25 cellular contexts compared by ENCODE assay signal in genomic region chr6:168037242-168037641, GRCh38. TPM values are rescaled to one million over a fixed set of nuclear protein-coding genes. Genes with fewer than 3 reads are reported as not detected.
DNase-seq lines count a peak whose midpoint lies in the region; ATAC-seq and TF ChIP-seq lines count a peak whose summit lies in the region.
"Had no signal": no experiment of that assay in that cellular context is flagged by ENCODE, and none has a peak within 500 bp of the region (broad histone marks: within the 10 kb centered on the region; RNA-seq: fewer than 3 reads in every experiment).

No MANE protein-coding gene starts in this region.

- H2BK5ac ChIP-seq in trophoblast cell (ENCODE audit: low read depth, low read length, poor library complexity): no peak overlapping the region

- H3K18ac ChIP-seq in trophoblast cell (ENCODE audit: low read length): no peak overlapping the region

- H3K23ac ChIP-seq in trophoblast cell (ENCODE audit: low read length): no peak overlapping the region

- H3K4me1 ChIP-seq in PC-9 (replicated peaks; ENCODE audit: insufficient read depth) (peaks cover 24% of the 10 kb centered on the region), trophoblast cell (ENCODE audit: control insufficient read depth in 1 of 2, insufficient read depth in 2 of 2, low read length in 2 of 2) (peaks cover 2 to 11% of the 10 kb centered on the region in 2 experiments), BE2C (no peaks in the 10 kb centered on the region)
- H3K4me1 ChIP-seq: thyroid gland had no signal

- TF ChIP-seq CTCF in Calu3 (IDR thresholded peaks at IDR 0.05; ENCODE audit: unreplicated experiment) (no peak), PC-9 (conservative IDR thresholded peaks at IDR 0.05) (no peak), BE2C (IDR thresholded peaks at IDR 0.05; ENCODE audit: low read depth, low read length) (no peak)

- H3K27me3 ChIP-seq in PC-9 (ENCODE audit: insufficient read depth, low read depth) (peaks cover 38% of the 10 kb centered on the region; the same call in 1 of the 2 replicates), trophoblast cell (ENCODE audit: insufficient read depth, low read length) (no peaks in the 10 kb centered on the region), BE2C (no peaks in the 10 kb centered on the region)
- H3K27me3 ChIP-seq: brain microvascular endothelial cell, SJSA1, thyroid gland had no signal

- peak overlapping the region; percentile 32 for H3K27ac Mint-ChIP-seq in Calu3 (ENCODE audit: unreplicated experiment)
- H3K27ac Mint-ChIP-seq: activated naive CD8-positive, alpha-beta T cell treated with anti-CD3 and anti-CD28 coated beads, Interleukin-2, amount 10 ng/mL, durations not matched to agents 7 days and 5 days; CD4-positive, CD25-positive, alpha-beta regulatory T cell; dendritic cell treated with granulocyte-macrophage colony-stimulating factor and Interleukin-4, amounts not matched to agents 40 ng/mL and 50 ng/mL, for 4 days; HFFc6 had no signal

- peaks cover 16% of the 10 kb centered on the region for H3K36me3 Mint-ChIP-seq in Calu3 (ENCODE audit: insufficient read depth, unreplicated experiment)
- H3K36me3 Mint-ChIP-seq: activated naive CD8-positive, alpha-beta T cell treated with anti-CD3 and anti-CD28 coated beads, Interleukin-2, amount 10 ng/mL, durations not matched to agents 7 days and 5 days; CD4-positive, CD25-positive, alpha-beta regulatory T cell had no signal

- no peak overlapping the region for H3K14ac ChIP-seq in trophoblast cell (ENCODE audit: low read length)

- H3K9me2 ChIP-seq in PC-9 (ENCODE audit: insufficient read depth): no peaks in the 10 kb centered on the region

- H2BK120ac ChIP-seq in trophoblast cell (ENCODE audit: insufficient read depth, low read length, poor library complexity): no peak overlapping the region

- no peaks in the 10 kb centered on the region for H4K20me1 ChIP-seq in PC-9 (ENCODE audit: insufficient read depth)

- H3K79me1 ChIP-seq in trophoblast cell (ENCODE audit: low read length): peaks cover 2% of the 10 kb centered on the region

- H3K27ac ChIP-seq in PC-9 (no peak overlapping the region), trophoblast cell (ENCODE audit: low read depth, low read length) (no peak overlapping the region)
- H3K27ac ChIP-seq: SJSA1 had no signal

- no peak overlapping the region for H4K12ac ChIP-seq in trophoblast cell (ENCODE audit: low read depth, low read length)

- H2AK5ac ChIP-seq in trophoblast cell (ENCODE audit: low read length): no peak overlapping the region

- H3K4me1 Mint-ChIP-seq in Calu3 (ENCODE audit: low read depth, unreplicated experiment): peaks cover 22% of the 10 kb centered on the region

- POLR2A ChIA-PET in PC-9 (lab: Charles Lee; ENCODE audit: unreplicated experiment): no interaction called here

- no peak for ATAC-seq in GM19452 (IDR thresholded peaks at IDR 0.05; ENCODE audit: unreplicated experiment)
- ATAC-seq in GM19328 (IDR thresholded peaks at IDR 0.05; ENCODE audit: unreplicated experiment): no peak
- ATAC-seq: mucosa of descending colon had no signal

- H3K36me3 ChIP-seq in PC-9 (ENCODE audit: low read depth): no peaks in the 10 kb centered on the region
- no peaks in the 10 kb centered on the region for H3K36me3 ChIP-seq in trophoblast cell (ENCODE audit: control insufficient read depth in 1 of 2, insufficient read depth in 2 of 2, low read length in 2 of 2)
- H3K36me3 ChIP-seq in BE2C: no peaks in the 10 kb centered on the region
- H3K36me3 ChIP-seq: brain microvascular endothelial cell, SJSA1, thyroid gland had no signal

- peaks cover 15% of the 10 kb centered on the region; the same call in 1 of the 2 replicates for H3F3A ChIP-seq in PC-9 (ENCODE audit: insufficient read depth, low read depth)

- no peak overlapping the region for H3K9ac ChIP-seq in trophoblast cell (ENCODE audit: low read length)

- H3K4me3 Mint-ChIP-seq in Calu3 (ENCODE audit: low read depth, unreplicated experiment): peak overlapping the region; percentile 20
- H3K4me3 Mint-ChIP-seq: activated naive CD8-positive, alpha-beta T cell treated with anti-CD3 and anti-CD28 coated beads, Interleukin-2, amount 10 ng/mL, durations not matched to agents 7 days and 5 days; activated T-helper 1 cell treated with anti-CD3 and anti-CD28 coated beads, Interleukin-12 subunit alpha, Interleukin-12 subunit beta, Interleukin-2, Interleukin-4 antibody, amounts not matched to agents 30 ng/mL and 10 ng/mL and 1 ng/mL, durations not matched to agents 14 hours and 24 hours and 36 hours; dendritic cell treated with granulocyte-macrophage colony-stimulating factor and Interleukin-4, amounts not matched to agents 40 ng/mL and 50 ng/mL, for 4 days had no signal

- peak; percentile 56 for DNase-seq in Calu3
- DNase-seq in PC-9: no peak
- peak; percentile 48 for DNase-seq in globus pallidus (ENCODE audit: low spot score)
- peak; percentile 33 to 41 for DNase-seq in trophoblast cell
- DNase-seq in BE2C: no peak
- DNase-seq in G401 (ENCODE audit: low spot score): no peak
- DNase-seq: activated naive CD8-positive, alpha-beta T cell treated with anti-CD3 and anti-CD28 coated beads, Interleukin-2, amount 10 ng/mL, durations not matched to agents 7 days and 5 days; brain microvascular endothelial cell; CD4-positive, CD25-positive, alpha-beta regulatory T cell; DMS79 treated with DMSO at 0.1 percent for 48 hours; foreskin fibroblast; HFFc6; NCI-H1105 treated with DMSO at 0.1 percent for 48 hours; NCI-H2107; NCI-H69; OCI-M1; thyroid gland had no signal

- WGBS in trophoblast cell (ENCODE audit: extremely low coverage, insufficient coverage, insufficient read length): no CpG with 5 or more reads among the region's 6 CpGs

- no TSS peak for BruUV-seq in Calu3 (replicated peaks; lab: Mats Ljungman, UMichigan)
- no TSS peak for BruUV-seq in PC-9 (replicated peaks; lab: Mats Ljungman, UMichigan)

- no peak overlapping the region for H2BK12ac ChIP-seq in trophoblast cell (ENCODE audit: low read length)

- no peaks in the 10 kb centered on the region for H3K79me2 ChIP-seq in PC-9 (ENCODE audit: low read depth)
- no peaks in the 10 kb centered on the region for H3K79me2 ChIP-seq in trophoblast cell (ENCODE audit: control insufficient read depth, insufficient read depth, low read length, poor library complexity)

- in situ Hi-C loops in G401 (cut with HindIII; ENCODE audit: low sequenced_read_pairs): no loop called here

- CTCF ChIA-PET in Calu3 (lab: Charles Lee) (no interaction called here), PC-9 (lab: Charles Lee) (no interaction called here)

- no peak overlapping the region for H2AFZ ChIP-seq in PC-9
- H2AFZ ChIP-seq in trophoblast cell (ENCODE audit: insufficient read depth, low read length, poor library complexity): no peak overlapping the region

- H3K4me2 ChIP-seq in PC-9: 0 out of 2 replicates have a peak overlapping the region, but pooled peaks have one; percentile 3
- H3K4me2 ChIP-seq in trophoblast cell (ENCODE audit: low read length): no peak overlapping the region

- H4K8ac ChIP-seq in trophoblast cell (ENCODE audit: low read depth, low read length): no peak overlapping the region

- no peak overlapping the region for H3K4ac ChIP-seq in trophoblast cell (ENCODE audit: low read depth, low read length)

- H3K9me3 ChIP-seq in PC-9 (ENCODE audit: insufficient read depth, low read depth) (peaks cover 4% of the 10 kb centered on the region; the same call in 1 of the 2 replicates), trophoblast cell (ENCODE audit: insufficient read depth, low read depth, low read length) (peaks cover 21% of the 10 kb centered on the region), BE2C (peaks cover 10% of the 10 kb centered on the region)
- H3K9me3 ChIP-seq: thyroid gland had no signal

- peaks cover 7% of the 10 kb centered on the region for H3K9me3 Mint-ChIP-seq in Calu3 (ENCODE audit: low read depth, unreplicated experiment)

- intact Hi-C loops in Calu3 (cut with micrococcal nuclease; ENCODE audit: unreplicated experiment) (loop anchor here (10.0 kb wide), 2 partner anchors 72 to 102 kb away; no protein-coding TSS in a partner anchor), PC-9 (cut with micrococcal nuclease; ENCODE audit: unreplicated experiment) (no loop called here)

- H3K27me3 Mint-ChIP-seq in Calu3 (ENCODE audit: unreplicated experiment): peaks cover 14% of the 10 kb centered on the region
- H3K27me3 Mint-ChIP-seq: CD4-positive, CD25-positive, alpha-beta regulatory T cell had no signal

- no peak overlapping the region for H4K91ac ChIP-seq in trophoblast cell (ENCODE audit: low read depth, low read length)

- no peak overlapping the region for H3K4me3 ChIP-seq in PC-9
- no peak overlapping the region for H3K4me3 ChIP-seq in trophoblast cell (ENCODE audit: low read depth, low read length)
- no peak overlapping the region for H3K4me3 ChIP-seq in BE2C (ENCODE audit: low read depth, low read length)
- H3K4me3 ChIP-seq: mucosa of descending colon, SJSA1, thyroid gland had no signal

RNA-seq across cellular contexts. Expression of gene KIF25, which starts 39.8 kb away (rescaled TPM):
- not detected in 2 replicates for total RNA-seq in Calu3 (2022)
- not detected in 2 replicates for total RNA-seq in PC-9 (2021)
- 0.04 TPM in 1 of 2 replicates, not detected in the other for polyA plus RNA-seq in trophoblast cell (2013)
- polyA plus RNA-seq in BE2C (2012; ENCODE audit: insufficient read depth, insufficient read length, low read depth): 0.28 TPM
- total RNA-seq in G401 (2014; rRNA removed; shearing (Covaris generic)): not detected in 2 replicates
- total RNA-seq: activated naive CD8-positive, alpha-beta T cell treated with anti-CD3 and anti-CD28 coated beads, Interleukin-2, amount 10 ng/mL, durations not matched to agents 7 days and 5 days; activated T-helper 1 cell treated with anti-CD3 and anti-CD28 coated beads, Interleukin-12 subunit alpha, Interleukin-12 subunit beta, Interleukin-2, Interleukin-4 antibody, amounts not matched to agents 30 ng/mL and 10 ng/mL and 1 ng/mL, durations not matched to agents 14 hours and 24 hours and 36 hours; CD4-positive, CD25-positive, alpha-beta regulatory T cell; HFFc6; SJSA1; thyroid gland had no signal
- polyA plus RNA-seq: AG04450; CD4-positive, CD25-positive, alpha-beta regulatory T cell had no signal

RNA-seq across cellular contexts. Expression of gene FRMD1, which starts 41.8 kb away (rescaled TPM):
- not detected in 2 replicates for total RNA-seq in Calu3 (2022)
- total RNA-seq in PC-9 (2021): not detected in 2 replicates
- polyA plus RNA-seq in trophoblast cell (2013): not detected in 2 replicates
- not detected for polyA plus RNA-seq in BE2C (2012; ENCODE audit: insufficient read depth, insufficient read length, low read depth)
- total RNA-seq in G401 (2014; rRNA removed; shearing (Covaris generic)): not detected in 2 replicates
- total RNA-seq: activated naive CD8-positive, alpha-beta T cell treated with anti-CD3 and anti-CD28 coated beads, Interleukin-2, amount 10 ng/mL, durations not matched to agents 7 days and 5 days; activated T-helper 1 cell treated with anti-CD3 and anti-CD28 coated beads, Interleukin-12 subunit alpha, Interleukin-12 subunit beta, Interleukin-2, Interleukin-4 antibody, amounts not matched to agents 30 ng/mL and 10 ng/mL and 1 ng/mL, durations not matched to agents 14 hours and 24 hours and 36 hours; CD4-positive, CD25-positive, alpha-beta regulatory T cell; HFFc6; neural crest cell; SJSA1 had no signal
- polyA plus RNA-seq: AG04450; CD4-positive, CD25-positive, alpha-beta regulatory T cell had no signal

Comparison
In these comparisons a context has a peak if more than half of its experiments do, and no peak if none do; other contexts are left out.
1. DNase-seq: peak in Calu3 (single experiment), globus pallidus (single experiment) and trophoblast cell (2 of 2); none in PC-9 (0 of 2), BE2C (single experiment) and G401 (single experiment).